Comparison of ENCODE assay signal across 20 cellular contexts in the genomic region with DNA sequence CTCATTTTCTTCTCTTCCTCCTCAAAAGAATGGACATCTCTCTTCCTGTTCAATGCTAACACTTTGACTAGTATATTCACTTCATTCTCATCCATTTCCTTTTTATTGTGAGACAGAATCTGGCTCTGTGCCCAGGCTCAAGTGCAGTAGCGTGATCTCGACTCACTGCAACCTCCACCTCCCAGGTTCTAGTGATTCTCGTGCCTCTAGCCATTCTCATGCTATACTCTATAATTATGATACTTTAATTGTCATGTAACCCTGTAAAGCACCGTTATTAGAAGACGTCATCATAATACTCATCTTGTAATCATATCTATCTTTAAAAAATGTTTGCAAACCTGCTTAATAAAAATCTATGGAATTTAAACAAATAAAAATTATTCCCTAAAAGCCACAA.
DNase-seq lines count a peak whose midpoint lies in the region; ATAC-seq and TF ChIP-seq lines count a peak whose summit lies in the region.
"Had no signal": no experiment of that assay in that cellular context is flagged by ENCODE, and none has a peak within 500 bp of the region (broad histone marks: within the 10 kb centered on the region; RNA-seq: fewer than 3 reads in every experiment).

No MANE protein-coding gene starts in this region.

- H3K4me3 ChIP-seq in choroid plexus epithelial cell (ENCODE audit: low read depth, low read length), result no peak overlapping the region
- H3K4me3 ChIP-seq: hepatocyte had no signal

- DNase-seq in DMS53 treated with DMSO at 0.1 percent for 48 hours (lab: John Stamatoyannopoulos, UW; ENCODE audit: unreplicated experiment) (peak; percentile 66), NCI-H1105 treated with DMSO at 0.1 percent for 48 hours (lab: John Stamatoyannopoulos, UW) (peak; percentile 98), NCI-H345 (lab: John Stamatoyannopoulos, UW) (peak; percentile 83), choroid plexus epithelial cell (ENCODE audit: low read depth) (peak; percentile 2), posterior vena cava (ENCODE audit: low spot score) (no peak), T-helper 2 cell (no peak)
- DNase-seq: activated CD4-positive, alpha-beta T cell treated with anti-CD3 and anti-CD28 coated beads for 48 hours; activated gamma-delta T cell treated with Interleukin-2 at 50 U/mL for 16 hours; cerebellar nuclear complex; endodermal cell; GOT3; kidney; mesendoderm; NCI-H1694; SK-N-SH; small intestine; stimulated activated CD4-positive, alpha-beta T cell treated with anti-CD3 and anti-CD28 coated beads, Interleukin-4, amount 100 ng/mL, for 4 hours; stimulated activated CD8-positive, alpha-beta memory T cell treated with anti-CD3 and anti-CD28 coated beads, Interleukin-4, amount 100 ng/mL, for 48 hours had no signal

- TF ChIP-seq CTCF in choroid plexus epithelial cell (conservative IDR thresholded peaks at IDR 0.05; ENCODE audit: low read depth, low read length), result no peak

- intact Hi-C loops in posterior vena cava (cut with DNase I), result loop anchor here in 1 of 2 donors (10.0 kb wide), 1 partner anchor 826 kb away; no protein-coding TSS in a partner anchor

- no peak for ATAC-seq in HG03354 (IDR thresholded peaks at IDR 0.05; ENCODE audit: poor library complexity, severe bottlenecking, unreplicated experiment)

Comparison
In these comparisons a context has a peak if more than half of its experiments do, and no peak if none do; other contexts are left out.
1. DNase-seq: peak in DMS53 treated with DMSO at 0.1 percent for 48 hours (single experiment), NCI-H1105 treated with DMSO at 0.1 percent for 48 hours (single experiment), NCI-H345 (single experiment) and choroid plexus epithelial cell (single experiment); none in posterior vena cava (single experiment) and T-helper 2 cell (0 of 5).